Comparison of ENCODE assay signal across 8 cellular contexts in genomic region chr12:14774944-14775651, GRCh38. TPM values are rescaled to one million over a fixed set of nuclear protein-coding genes. Genes with fewer than 3 reads are reported as not detected.
A peak's percentile ranks its signal among the peaks of the same experiment; 100 is the strongest.
DNase-seq lines count a peak whose midpoint lies in the region; ATAC-seq and TF ChIP-seq lines count a peak whose summit lies in the region.

No MANE protein-coding gene starts in this region.

- peak overlapping the region; percentile 78 for H3K4me3 ChIP-seq in OCI-LY1 (ENCODE audit: low read depth, low read length, poor library complexity, severe bottlenecking)
- peak overlapping the region; percentile 83 for H3K4me3 ChIP-seq in parathyroid adenoma (ENCODE audit: low read depth, low read length)

- peaks cover 45% of the 10 kb centered on the region for H3K4me1 ChIP-seq in OCI-LY1 (ENCODE audit: insufficient read depth, low read length, severe bottlenecking)
- peaks cover 12% of the 10 kb centered on the region for H3K4me1 ChIP-seq in parathyroid adenoma

- peak overlapping the region; percentile 65 for H3K27ac ChIP-seq in OCI-LY1 (ENCODE audit: low read depth, low read length, poor library complexity, severe bottlenecking)
- peak overlapping the region; percentile 96 for H3K27ac ChIP-seq in parathyroid adenoma

- peak overlapping the region; percentile 94 for H3K4me3 Mint-ChIP-seq in activated naive CD8-positive, alpha-beta T cell treated with anti-CD3 and anti-CD28 coated beads, Interleukin-2, amount 10 ng/mL, durations not matched to agents 7 days and 5 days

- intact Hi-C loops in cardiac septum (cut with DNase I): loop anchor here (10.0 kb wide), 3 partner anchors 120 to 1110 kb away; partner anchors contain the start of gene STRAP

- TF ChIP-seq CTCF in OCI-LY1 (IDR thresholded peaks at IDR 0.05; ENCODE audit: low read length) (no peak), parathyroid adenoma (IDR thresholded peaks at IDR 0.05) (no peak)

- H3K27me3 ChIP-seq in OCI-LY1 (ENCODE audit: insufficient read depth, low read length): no peaks in the 10 kb centered on the region
- H3K27me3 ChIP-seq in parathyroid adenoma (ENCODE audit: control insufficient read depth, insufficient read depth, low read length): no peaks in the 10 kb centered on the region

- H3K36me3 ChIP-seq in OCI-LY1 (ENCODE audit: insufficient read depth, low read length) (no peaks in the 10 kb centered on the region), parathyroid adenoma (ENCODE audit: control insufficient read depth, insufficient read depth, low read length) (no peaks in the 10 kb centered on the region)

- H3K27me3 Mint-ChIP-seq in activated naive CD8-positive, alpha-beta T cell treated with anti-CD3 and anti-CD28 coated beads, Interleukin-2, amount 10 ng/mL, durations not matched to agents 7 days and 5 days: no peaks in the 10 kb centered on the region

- H2AFZ ChIP-seq in OCI-LY1 (ENCODE audit: low read length) (no peak overlapping the region), parathyroid adenoma (peak overlapping the region; percentile 96)

- no peaks in the 10 kb centered on the region for H3K9me2 ChIP-seq in OCI-LY1 (ENCODE audit: low read depth, low read length)

- H3K4me2 ChIP-seq in OCI-LY1 (ENCODE audit: low read length) (peak overlapping the region; percentile 93), parathyroid adenoma (ENCODE audit: low read length) (peak overlapping the region; percentile 79)

- POLR2A ChIA-PET in activated naive CD8-positive, alpha-beta T cell treated with anti-CD3 and anti-CD28 coated beads, Interleukin-2, amount 10 ng/mL, durations not matched to agents 7 days and 5 days (lab: Charles Lee): interaction anchor here (0.5 to 8.4 kb wide), 18 partner anchors 9 to 1561 kb away, joined by 3 to 186 read pairs (median 5); partner anchors contain the start of genes ARHGDIB, C12orf60 and WBP11

- peaks cover 35% of the 10 kb centered on the region for H3K4me1 Mint-ChIP-seq in activated naive CD8-positive, alpha-beta T cell treated with anti-CD3 and anti-CD28 coated beads, Interleukin-2, amount 10 ng/mL, durations not matched to agents 7 days and 5 days

- no peak for ATAC-seq in activated naive CD8-positive, alpha-beta T cell treated with anti-CD3 and anti-CD28 coated beads, Interleukin-2, amount 10 ng/mL, durations not matched to agents 7 days and 5 days (ENCODE audit: low read depth)
- no peak for ATAC-seq in HG03469 (IDR thresholded peaks at IDR 0.05; ENCODE audit: unreplicated experiment)

- H3K9me3 ChIP-seq in OCI-LY1 (ENCODE audit: low read length): no peaks in the 10 kb centered on the region
- no peaks in the 10 kb centered on the region for H3K9me3 ChIP-seq in parathyroid adenoma (ENCODE audit: control insufficient read depth, low read length)

- H3F3A ChIP-seq in OCI-LY1 (ENCODE audit: insufficient read depth, low read length): no peaks in the 10 kb centered on the region

- peak; percentile 58 for DNase-seq in GM04504 (ENCODE audit: low read depth)
- DNase-seq in activated naive CD8-positive, alpha-beta T cell treated with anti-CD3 and anti-CD28 coated beads, Interleukin-2, amount 10 ng/mL, durations not matched to agents 7 days and 5 days: peak; percentile 63
- peak; percentile 76 for DNase-seq in cardiac septum (ENCODE audit: low spot score)
- DNase-seq in cortex of kidney (lab: John Stamatoyannopoulos, UW): no peak
- no peak for DNase-seq in NCI-H1417 treated with DMSO at 0.1 percent for 48 hours (lab: John Stamatoyannopoulos, UW)

- peaks cover under 1% of the 10 kb centered on the region for H3K36me3 Mint-ChIP-seq in activated naive CD8-positive, alpha-beta T cell treated with anti-CD3 and anti-CD28 coated beads, Interleukin-2, amount 10 ng/mL, durations not matched to agents 7 days and 5 days

- H3K27ac Mint-ChIP-seq in activated naive CD8-positive, alpha-beta T cell treated with anti-CD3 and anti-CD28 coated beads, Interleukin-2, amount 10 ng/mL, durations not matched to agents 7 days and 5 days: peak overlapping the region; percentile 97

- peak overlapping the region; percentile 87 for H3K9ac ChIP-seq in OCI-LY1 (ENCODE audit: low read length)
- H3K9ac ChIP-seq in parathyroid adenoma: peak overlapping the region; percentile 64

- no peaks in the 10 kb centered on the region for H4K20me1 ChIP-seq in OCI-LY1 (ENCODE audit: insufficient read depth, low read length)

- H3K79me2 ChIP-seq in OCI-LY1 (ENCODE audit: insufficient read depth, low read length) (no peaks in the 10 kb centered on the region), parathyroid adenoma (no peaks in the 10 kb centered on the region)

- H3K9me3 Mint-ChIP-seq in activated naive CD8-positive, alpha-beta T cell treated with anti-CD3 and anti-CD28 coated beads, Interleukin-2, amount 10 ng/mL, durations not matched to agents 7 days and 5 days: no peaks in the 10 kb centered on the region

RNA-seq across cellular contexts. Expression of gene WBP11, which starts 28.2 kb away (rescaled TPM):
- 10 to 100 TPM; 90.9 to 98.0 TPM for total RNA-seq in activated naive CD8-positive, alpha-beta T cell treated with anti-CD3 and anti-CD28 coated beads, Interleukin-2, amount 10 ng/mL, durations not matched to agents 7 days and 5 days
- 51.7 TPM for total RNA-seq in cardiac septum

RNA-seq across cellular contexts. Expression of gene C12orf60, which starts 28.4 kb away (rescaled TPM):
- total RNA-seq in activated naive CD8-positive, alpha-beta T cell treated with anti-CD3 and anti-CD28 coated beads, Interleukin-2, amount 10 ng/mL, durations not matched to agents 7 days and 5 days: 1 to 10 TPM; 1.3 to 1.6 TPM
- 2.5 TPM for total RNA-seq in cardiac septum

RNA-seq across cellular contexts. Expression of gene SMCO3, which starts 38.9 kb away (rescaled TPM):
- not detected for total RNA-seq in activated naive CD8-positive, alpha-beta T cell treated with anti-CD3 and anti-CD28 coated beads, Interleukin-2, amount 10 ng/mL, durations not matched to agents 7 days and 5 days
- not detected for total RNA-seq in cardiac septum

Comparison
In these comparisons a context has a peak if more than half of its experiments do, and no peak if none do; other contexts are left out.
1. DNase-seq: peak in GM04504 (single experiment), activated naive CD8-positive, alpha-beta T cell treated with anti-CD3 and anti-CD28 coated beads, Interleukin-2, amount 10 ng/mL, durations not matched to agents 7 days and 5 days (single experiment) and cardiac septum (single experiment); none in cortex of kidney (single experiment) and NCI-H1417 treated with DMSO at 0.1 percent for 48 hours (single experiment).